Comparison of ENCODE assay signal across 20 cellular contexts in genomic region chr3:157111578-157111977, GRCh38.
"Had no signal": no experiment of that assay in that cellular context is flagged by ENCODE, and none has a peak within 500 bp of the region (broad histone marks: within the 10 kb centered on the region; RNA-seq: fewer than 3 reads in every experiment).

No MANE protein-coding gene starts in this region.

- H2AFZ ChIP-seq: hepatocyte had no signal

- H3K4me3 ChIP-seq: hepatocyte, upper lobe of left lung had no signal

- H3K9me3 ChIP-seq: SK-N-SH, upper lobe of left lung had no signal

- H3K4me3 Mint-ChIP-seq: activated CD4-positive, alpha-beta T cell treated with anti-CD3 and anti-CD28 coated beads, Interleukin-2, amount 10 ng/mL, durations not matched to agents 24 days and 14 days; activated CD8-positive, alpha-beta T cell treated with anti-CD3 and anti-CD28 coated beads, Interleukin-2, amount 10 ng/mL, durations not matched to agents 7 days and 5 days; activated T-cell treated with anti-CD3 and anti-CD28 coated beads, Interleukin-2, amount 50 U/mL, for 72 hours; dendritic cell treated with granulocyte-macrophage colony-stimulating factor and Interleukin-4, amounts not matched to agents 40 ng/mL and 50 ng/mL, for 4 days; effector memory CD8-positive, alpha-beta T cell; natural killer cell; stimulated activated naive CD8-positive, alpha-beta T cell treated with anti-CD3 and anti-CD28 coated beads, Interleukin-15, Interleukin-2, amounts not matched to agents 100 ng/mL and 50 ng/mL, for 24 hours; WTC11 had no signal

- H3K36me3 Mint-ChIP-seq: activated naive CD4-positive, alpha-beta T cell treated with anti-CD3 and anti-CD28 coated beads, Interleukin-2, amount 50 U/mL, for 72 hours; natural killer cell; WTC11 had no signal

- H3K4me1 ChIP-seq: upper lobe of left lung had no signal

- H3K27me3 Mint-ChIP-seq: effector memory CD8-positive, alpha-beta T cell had no signal

- H3K27ac ChIP-seq: epithelial cell of prostate, upper lobe of left lung had no signal

- H3K9me3 Mint-ChIP-seq: activated CD4-positive, alpha-beta T cell treated with anti-CD3 and anti-CD28 coated beads, Interleukin-2, amount 10 ng/mL, durations not matched to agents 24 days and 14 days; activated naive CD4-positive, alpha-beta T cell treated with anti-CD3 and anti-CD28 coated beads, Interleukin-2, amount 50 U/mL, for 72 hours; activated T-cell treated with anti-CD3 and anti-CD28 coated beads, Interleukin-2, amount 50 U/mL, for 72 hours; dendritic cell treated with granulocyte-macrophage colony-stimulating factor and Interleukin-4, amounts not matched to agents 40 ng/mL and 50 ng/mL, for 4 days; effector memory CD8-positive, alpha-beta T cell; natural killer cell; stimulated activated naive CD8-positive, alpha-beta T cell treated with anti-CD3 and anti-CD28 coated beads, Interleukin-15, Interleukin-2, amounts not matched to agents 100 ng/mL and 50 ng/mL, for 24 hours; WTC11 had no signal

- H3K36me3 ChIP-seq: upper lobe of left lung had no signal

- H3K4me2 ChIP-seq: hepatocyte, SK-N-SH had no signal

- H3K27me3 ChIP-seq: hepatocyte, upper lobe of left lung had no signal

- H3K9ac ChIP-seq: SK-N-SH had no signal

- H3K4me1 Mint-ChIP-seq: natural killer cell had no signal

- H3K27ac Mint-ChIP-seq: activated CD4-positive, alpha-beta T cell treated with anti-CD3 and anti-CD28 coated beads, Interleukin-2, amount 10 ng/mL, durations not matched to agents 24 days and 14 days; activated CD8-positive, alpha-beta T cell treated with anti-CD3 and anti-CD28 coated beads, Interleukin-2, amount 10 ng/mL, durations not matched to agents 7 days and 5 days; activated naive CD4-positive, alpha-beta T cell treated with anti-CD3 and anti-CD28 coated beads, Interleukin-2, amount 50 U/mL, for 72 hours; activated T-cell treated with anti-CD3 and anti-CD28 coated beads, Interleukin-2, amount 50 U/mL, for 72 hours; dendritic cell treated with granulocyte-macrophage colony-stimulating factor and Interleukin-4, amounts not matched to agents 40 ng/mL and 50 ng/mL, for 4 days; effector memory CD8-positive, alpha-beta T cell; natural killer cell; stimulated activated naive CD8-positive, alpha-beta T cell treated with anti-CD3 and anti-CD28 coated beads, Interleukin-15, Interleukin-2, amounts not matched to agents 100 ng/mL and 50 ng/mL, for 24 hours; WTC11 had no signal

- DNase-seq: activated CD4-positive, alpha-beta T cell treated with anti-CD3 and anti-CD28 coated beads, Interleukin-2, amount 10 ng/mL, durations not matched to agents 24 days and 14 days; activated CD8-positive, alpha-beta memory T cell treated with anti-CD3 and anti-CD28 coated beads, Interleukin-2, amount 50 U/mL, for 48 hours; activated CD8-positive, alpha-beta T cell treated with anti-CD3 and anti-CD28 coated beads, Interleukin-2, amount 10 ng/mL, durations not matched to agents 7 days and 5 days; activated gamma-delta T cell; activated T-cell treated with anti-CD3 and anti-CD28 coated beads, Interleukin-2, amount 50 U/mL, for 72 hours; amniotic stem cell; effector memory CD8-positive, alpha-beta T cell; islet precursor cell; mammary epithelial cell; natural killer cell; retina; SK-N-SH; small intestine; upper lobe of left lung had no signal

- ATAC-seq: activated CD8-positive, alpha-beta T cell treated with anti-CD3 and anti-CD28 coated beads, Interleukin-2, amount 10 ng/mL, durations not matched to agents 7 days and 5 days; activated naive CD4-positive, alpha-beta T cell treated with anti-CD3 and anti-CD28 coated beads, Interleukin-2, amount 50 U/mL, for 72 hours; activated T-cell treated with anti-CD3 and anti-CD28 coated beads, Interleukin-2, amount 50 U/mL, for 72 hours; effector memory CD8-positive, alpha-beta T cell; natural killer cell; WTC11 had no signal
